ENCODE assay signal across 8 cellular contexts in the genomic region with DNA sequence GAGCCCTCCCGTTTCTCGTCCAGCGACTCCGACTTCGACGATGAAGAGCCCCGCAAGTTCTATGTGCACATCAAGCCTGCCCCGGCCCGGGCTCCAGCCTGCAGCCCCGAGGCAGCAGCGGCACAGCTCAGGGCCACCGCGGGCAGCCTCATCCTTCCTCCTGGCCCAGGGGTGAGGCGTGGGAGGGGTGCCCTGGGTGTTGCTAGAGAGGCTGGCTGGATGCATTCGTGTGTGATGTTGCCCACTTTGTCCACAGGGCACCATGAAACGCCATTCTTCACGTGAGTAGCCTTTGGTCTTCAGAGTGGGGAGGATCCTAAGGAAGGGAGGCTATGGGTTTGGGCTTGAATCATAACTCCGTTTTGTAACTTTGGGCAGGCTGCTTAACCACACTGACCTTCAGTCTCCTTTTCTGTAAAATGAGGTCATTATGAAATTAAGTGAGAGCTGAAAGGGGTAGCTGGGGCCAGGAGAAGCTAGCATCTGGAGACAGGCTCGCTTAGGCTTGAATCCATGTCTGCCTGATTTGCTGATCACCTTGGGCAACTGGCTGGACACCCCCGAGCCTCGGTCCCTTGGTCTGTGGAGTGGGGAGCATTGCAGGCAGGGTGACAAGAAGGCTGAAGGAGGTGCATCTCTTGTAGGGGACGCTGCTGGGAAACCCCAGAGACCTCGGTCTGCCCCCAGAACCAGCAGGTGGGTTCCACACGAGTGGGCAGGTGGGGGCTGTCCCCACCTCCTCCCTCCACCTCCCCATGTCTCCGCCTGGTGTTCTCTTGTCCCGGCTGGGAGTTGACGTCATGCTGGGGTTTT. TPM values are rescaled to one million over a fixed set of nuclear protein-coding genes. Genes with fewer than 3 reads are reported as not detected.
DNase-seq lines count a peak whose midpoint lies in the region; ATAC-seq and TF ChIP-seq lines count a peak whose summit lies in the region.

No MANE protein-coding gene starts in this region.

- H3K79me2 ChIP-seq in GM23248 (ENCODE audit: insufficient read depth) (no peaks in the 10 kb centered on the region), hepatocyte (no peaks in the 10 kb centered on the region)

- peak; percentile 34 for ATAC-seq in GM18858 (IDR thresholded peaks at IDR 0.05; ENCODE audit: unreplicated experiment)
- ATAC-seq in naive B cell (ENCODE audit: low read depth in 2 of 2), result peak; percentile 92

- in situ Hi-C loops in GM23248 (cut with MboI), result no loop called here

- H3K9me2 ChIP-seq in GM23248 (ENCODE audit: insufficient read depth) (no peaks in the 10 kb centered on the region), hepatocyte (replicated peaks; ENCODE audit: insufficient read depth) (no peaks in the 10 kb centered on the region)

- no peak overlapping the region for H2AFZ ChIP-seq in GM23248
- H2AFZ ChIP-seq in hepatocyte, result no peak overlapping the region

- no peaks in the 10 kb centered on the region for H3K9me3 Mint-ChIP-seq in IgD-negative memory B cell
- H3K9me3 Mint-ChIP-seq in naive B cell, result no peaks in the 10 kb centered on the region

- H3K4me2 ChIP-seq in GM23248 (ENCODE audit: unreplicated experiment) (no peak overlapping the region), hepatocyte (no peak overlapping the region)

- DNase-seq in GM23248 (peak; percentile 52), naive B cell (peak; percentile 94), hepatocyte (ENCODE audit: low spot score) (no peak), NCI-H345 treated with DMSO at 0.1 percent for 48 hours (lab: John Stamatoyannopoulos, UW; ENCODE audit: unreplicated experiment) (no peak), iPS-NIHi11 (ENCODE audit: low spot score) (no peak), KG1 (lab: John Stamatoyannopoulos, UW) (no peak)

- no peaks in the 10 kb centered on the region for H3F3A ChIP-seq in GM23248 (ENCODE audit: insufficient read depth)

- H3K4me3 ChIP-seq in GM23248 (no peak overlapping the region), hepatocyte (no peak overlapping the region)

- H3K4me3 Mint-ChIP-seq in IgD-negative memory B cell (peak overlapping the region; percentile 61 to 93 (median 73)), naive B cell (peak overlapping the region; percentile 36 to 94 (median 72))

- H4K20me1 ChIP-seq in GM23248 (ENCODE audit: insufficient read depth) (no peaks in the 10 kb centered on the region), hepatocyte (ENCODE audit: insufficient read depth, poor library complexity, severe bottlenecking) (no peaks in the 10 kb centered on the region)

- H3K36me3 Mint-ChIP-seq in IgD-negative memory B cell (peaks cover 9% of the 10 kb centered on the region), naive B cell (peaks cover 7 to 23% of the 10 kb centered on the region in 2 donors)

- H3K27ac Mint-ChIP-seq in IgD-negative memory B cell, result peak overlapping the region; percentile 91 to 99 (median 98)
- peak overlapping the region; percentile 98 to 100 (median 100) for H3K27ac Mint-ChIP-seq in naive B cell

- H3K27me3 ChIP-seq in GM23248 (replicated peaks; ENCODE audit: insufficient read depth), result no peaks in the 10 kb centered on the region
- H3K27me3 ChIP-seq in hepatocyte, result no peaks in the 10 kb centered on the region

- H3K27me3 Mint-ChIP-seq in IgD-negative memory B cell (no peaks in the 10 kb centered on the region), naive B cell (no peaks in the 10 kb centered on the region)

- no peaks in the 10 kb centered on the region for H3K4me1 ChIP-seq in GM23248 (ENCODE audit: insufficient read depth)
- H3K4me1 ChIP-seq in hepatocyte (ENCODE audit: insufficient read depth), result peaks cover 4% of the 10 kb centered on the region

- H3K27ac ChIP-seq in GM23248 (no peak overlapping the region), hepatocyte (no peak overlapping the region)

- H3K9ac ChIP-seq in GM23248, result no peak overlapping the region

- TF ChIP-seq CTCF in hepatocyte (IDR thresholded peaks at IDR 0.05; ENCODE audit: poor library complexity), result no peak

- H3K36me3 ChIP-seq in GM23248 (ENCODE audit: low read depth), result no peaks in the 10 kb centered on the region
- no peaks in the 10 kb centered on the region for H3K36me3 ChIP-seq in hepatocyte (replicated peaks; ENCODE audit: insufficient read depth, low read depth)

- 62 to 63% methylated on average over 21 to 26 of the region's 27 CpGs for WGBS in GM23248 (ENCODE audit: low coverage in 1 of 2, low lambda C conversion rate in 2 of 2, missing lambda C conversion rate in 2 of 2), 2 experiments
- WGBS in hepatocyte (ENCODE audit: low lambda C conversion rate, missing lambda C conversion rate), result 76% methylated on average over 26 of the region's 27 CpGs

- H3K9me3 ChIP-seq in GM23248 (ENCODE audit: low read depth), result no peaks in the 10 kb centered on the region
- H3K9me3 ChIP-seq in hepatocyte (ENCODE audit: low read depth), result no peaks in the 10 kb centered on the region

- H3K4me1 Mint-ChIP-seq in IgD-negative memory B cell (peaks cover 14 to 20% (median 17%) of the 10 kb centered on the region in 3 donors), naive B cell (peaks cover 40 to 64% (median 55%) of the 10 kb centered on the region in 3 donors)

RNA-seq across cellular contexts. Expression of a gene that starts 18.7 kb away (rescaled TPM):
- total RNA-seq in GM23248 (2014; rRNA removed; shearing (Covaris generic)), result not detected in 2 replicates
- polyA plus RNA-seq in GM23248 (2016; fragmentation: Nextera tagmentation; extraction: Ambion mirVana) (not detected in 2 replicates), IgD-negative memory B cell (not detected), naive B cell (ENCODE audit: low read depth in 6 of 6) (not detected), hepatocyte (14.6 and 16.7 TPM in 2 replicates)
- total RNA-seq in hepatocyte, result 19.1 and 22.6 TPM in 2 replicates

RNA-seq across cellular contexts. Expression of a gene that starts 24.9 kb away (rescaled TPM):
- total RNA-seq in GM23248 (2014; rRNA removed; shearing (Covaris generic)), result 0.43 and 0.89 TPM in 2 replicates
- polyA plus RNA-seq in GM23248 (2016; fragmentation: Nextera tagmentation; extraction: Ambion mirVana) (0.96 and 1.1 TPM in 2 replicates), IgD-negative memory B cell (42.4 TPM), naive B cell (ENCODE audit: low read depth in 6 of 6) (10 to 100 TPM; 10.1 to 52.1 (median 25.2) TPM), hepatocyte (1.9 and 2.3 TPM in 2 replicates)
- 2.1 and 2.2 TPM in 2 replicates for total RNA-seq in hepatocyte

RNA-seq across cellular contexts. Expression of a gene that starts 45.1 kb away (rescaled TPM):
- total RNA-seq in GM23248 (2014; rRNA removed; shearing (Covaris generic)), result not detected in 2 replicates
- polyA plus RNA-seq in GM23248 (2016; fragmentation: Nextera tagmentation; extraction: Ambion mirVana) (not detected in 2 replicates), IgD-negative memory B cell (1.7 TPM), naive B cell (ENCODE audit: low read depth in 6 of 6) (1 to 10 TPM in 2 of 6 donors, under 1 TPM in 3, not detected in 1; 0.49 to 1.8 (median 0.89) TPM), hepatocyte (0.21 and 0.35 TPM in 2 replicates)
- not detected in 2 replicates for total RNA-seq in hepatocyte

RNA-seq across cellular contexts. Expression of a gene that starts 56.9 kb away (rescaled TPM):
- 20.4 and 37.1 TPM in 2 replicates for total RNA-seq in GM23248 (2014; rRNA removed; shearing (Covaris generic))
- polyA plus RNA-seq in GM23248 (2016; fragmentation: Nextera tagmentation; extraction: Ambion mirVana) (41.7 and 44.8 TPM in 2 replicates), IgD-negative memory B cell (50.3 TPM), naive B cell (ENCODE audit: low read depth in 6 of 6) (10 to 100 TPM; 22.4 to 44.0 (median 26.0) TPM), hepatocyte (37.1 and 52.7 TPM in 2 replicates)
- 7.7 and 9.5 TPM in 2 replicates for total RNA-seq in hepatocyte

Comparison
In these comparisons a context has a peak if more than half of its experiments do, and no peak if none do; other contexts are left out.
1. DNase-seq: peak in GM23248 (single experiment) and naive B cell (single experiment); none in hepatocyte (single experiment), NCI-H345 treated with DMSO at 0.1 percent for 48 hours (single experiment), iPS-NIHi11 (single experiment) and KG1 (single experiment).
2. RNA of a gene that starts 18.7 kb away (polyA plus RNA-seq): 14.6 to 16.7 TPM in hepatocyte; not detected in GM23248, not detected in IgD-negative memory B cell (single experiment) and not detected in naive B cell; every median in the first group is over 10 times any median in the second.